13 cellular contexts compared by ENCODE assay signal in genomic region chr6:136038531-136038930, GRCh38.
DNase-seq lines count a peak whose midpoint lies in the region; ATAC-seq and TF ChIP-seq lines count a peak whose summit lies in the region.
"Had no signal": no experiment of that assay in that cellular context is flagged by ENCODE, and none has a peak within 500 bp of the region (broad histone marks: within the 10 kb centered on the region; RNA-seq: fewer than 3 reads in every experiment).

No MANE protein-coding gene starts in this region.

- no peak for TF ChIP-seq EP300 in ovary (IDR thresholded peaks at IDR 0.05)

- no peak overlapping the region for H3K4me3 Mint-ChIP-seq in activated CD4-positive, alpha-beta T cell treated with anti-CD3 and anti-CD28 coated beads, Interleukin-2, amount 10 ng/mL, durations not matched to agents 24 days and 14 days
- H3K4me3 Mint-ChIP-seq: activated B cell treated with CpG ODN at 0.5 μM for 24 hours; activated naive CD8-positive, alpha-beta T cell treated with anti-CD3 and anti-CD28 coated beads, Interleukin-2, amount 10 ng/mL, durations not matched to agents 7 days and 5 days had no signal

- no peaks in the 10 kb centered on the region for H3K9me3 Mint-ChIP-seq in activated CD4-positive, alpha-beta T cell treated with anti-CD3 and anti-CD28 coated beads, Interleukin-2, amount 10 ng/mL, durations not matched to agents 24 days and 14 days
- H3K9me3 Mint-ChIP-seq: activated B cell treated with CpG ODN at 0.5 μM for 24 hours; activated naive CD8-positive, alpha-beta T cell treated with anti-CD3 and anti-CD28 coated beads, Interleukin-2, amount 10 ng/mL, durations not matched to agents 7 days and 5 days; stimulated activated naive CD8-positive, alpha-beta T cell treated with anti-CD3 and anti-CD28 coated beads, Interleukin-15, amount 100 ng/mL, for 72 hours had no signal

- peaks cover 5% of the 10 kb centered on the region for H3K36me3 Mint-ChIP-seq in activated CD4-positive, alpha-beta T cell treated with anti-CD3 and anti-CD28 coated beads, Interleukin-2, amount 10 ng/mL, durations not matched to agents 24 days and 14 days (ENCODE audit: low read depth)
- H3K36me3 Mint-ChIP-seq: activated naive CD8-positive, alpha-beta T cell treated with anti-CD3 and anti-CD28 coated beads, Interleukin-2, amount 10 ng/mL, durations not matched to agents 7 days and 5 days had no signal

- peak overlapping the region; percentile 42 to 81 for H3K27ac ChIP-seq in ovary
- H3K27ac ChIP-seq in uterus: peak overlapping the region; percentile 77 to 89

- H3K27me3 Mint-ChIP-seq in activated CD4-positive, alpha-beta T cell treated with anti-CD3 and anti-CD28 coated beads, Interleukin-2, amount 10 ng/mL, durations not matched to agents 24 days and 14 days: peaks cover 7% of the 10 kb centered on the region
- H3K27me3 Mint-ChIP-seq: activated B cell treated with CpG ODN at 0.5 μM for 24 hours; activated naive CD8-positive, alpha-beta T cell treated with anti-CD3 and anti-CD28 coated beads, Interleukin-2, amount 10 ng/mL, durations not matched to agents 7 days and 5 days; stimulated activated naive CD8-positive, alpha-beta T cell treated with anti-CD3 and anti-CD28 coated beads, Interleukin-15, amount 100 ng/mL, for 72 hours had no signal

- TF ChIP-seq CTCF in fibroblast of villous mesenchyme (IDR thresholded peaks at IDR 0.05; ENCODE audit: insufficient read depth, low read depth, low read length) (no peak), ovary (IDR thresholded peaks at IDR 0.05) (no peak), uterus (IDR thresholded peaks at IDR 0.05) (no peak)

- H3K27ac Mint-ChIP-seq in activated CD4-positive, alpha-beta T cell treated with anti-CD3 and anti-CD28 coated beads, Interleukin-2, amount 10 ng/mL, durations not matched to agents 24 days and 14 days: no peak overlapping the region
- H3K27ac Mint-ChIP-seq: activated B cell treated with CpG ODN at 0.5 μM for 24 hours; activated naive CD8-positive, alpha-beta T cell treated with anti-CD3 and anti-CD28 coated beads, Interleukin-2, amount 10 ng/mL, durations not matched to agents 7 days and 5 days had no signal

- TF ChIP-seq POLR2A in ovary (IDR thresholded peaks at IDR 0.05): no peak
- no peak for TF ChIP-seq POLR2A in uterus (IDR thresholded peaks at IDR 0.05)

- H3K9me3 ChIP-seq in ovary: no peaks in the 10 kb centered on the region
- no peaks in the 10 kb centered on the region for H3K9me3 ChIP-seq in uterus
- H3K9me3 ChIP-seq: A549 had no signal

- peaks cover 11% of the 10 kb centered on the region for H3K4me1 Mint-ChIP-seq in activated CD4-positive, alpha-beta T cell treated with anti-CD3 and anti-CD28 coated beads, Interleukin-2, amount 10 ng/mL, durations not matched to agents 24 days and 14 days

- H3K4me1 ChIP-seq in ovary (ENCODE audit: insufficient read depth) (peaks cover 12% of the 10 kb centered on the region), uterus (peaks cover 0 to 10% of the 10 kb centered on the region in 2 donors)

- peak overlapping the region; percentile 44 for H3K4me3 ChIP-seq in fibroblast of villous mesenchyme (ENCODE audit: low read depth, low read length)
- H3K4me3 ChIP-seq in ovary: peak overlapping the region; percentile 36
- H3K4me3 ChIP-seq in uterus: peak overlapping the region; percentile 33 to 39
- H3K4me3 ChIP-seq: A549 had no signal

- DNase-seq in Right ventricle myocardium inferior (ENCODE audit: missing footprints) (no peak), cardiac septum (ENCODE audit: low spot score) (no peak), fibroblast of villous mesenchyme (ENCODE audit: low read depth) (no peak), ovary (no peak), uterus (no peak), SIG-M5 treated with dmso at 0.1 percent for 504 hours (lab: John Stamatoyannopoulos, UW; ENCODE audit: unreplicated experiment) (no peak), NCI-H748 treated with DMSO at 0.1 percent for 48 hours (lab: John Stamatoyannopoulos, UW) (no peak)
- no peak for DNase-seq in activated CD4-positive, alpha-beta T cell treated with anti-CD3 and anti-CD28 coated beads, Interleukin-2, amount 10 ng/mL, durations not matched to agents 24 days and 14 days
- DNase-seq: activated B cell treated with CpG ODN at 0.5 μM for 24 hours; activated naive CD8-positive, alpha-beta T cell treated with anti-CD3 and anti-CD28 coated beads, Interleukin-2, amount 10 ng/mL, durations not matched to agents 7 days and 5 days; MM.1S had no signal

- peak; percentile 5 for ATAC-seq in Right ventricle myocardium inferior
- ATAC-seq: A549 had no signal

- H3K36me3 ChIP-seq in ovary: no peaks in the 10 kb centered on the region
- H3K36me3 ChIP-seq in uterus: no peaks in the 10 kb centered on the region

- no peaks in the 10 kb centered on the region for H3K27me3 ChIP-seq in ovary
- no peaks in the 10 kb centered on the region for H3K27me3 ChIP-seq in uterus

- intact Hi-C loops in Right ventricle myocardium inferior (cut with DNase I): loop anchor here (2.0 to 5.0 kb wide), 3 partner anchors 34 to 119 kb away; no protein-coding TSS in a partner anchor
- intact Hi-C loops in cardiac septum (cut with DNase I): loop anchor here (5.0 kb wide), 1 partner anchor 64 kb away; no protein-coding TSS in a partner anchor
- intact Hi-C loops in ovary (cut with DNase I): loop anchor here in 1 of 4 donors (10.0 kb wide), 1 partner anchor 126 kb away; no protein-coding TSS in a partner anchor
- intact Hi-C loops in uterus (cut with DNase I; ENCODE audit: low total_unique reads): no loop called here
- intact Hi-C loops in activated CD4-positive, alpha-beta T cell treated with anti-CD3 and anti-CD28 coated beads, Interleukin-2, amount 10 ng/mL, durations not matched to agents 24 days and 14 days (cut with micrococcal nuclease): loop anchor here (10.0 kb wide), 1 partner anchor 186 kb away; no protein-coding TSS in a partner anchor
